Comparison of ENCODE assay signal across 15 cellular contexts in genomic region chr12:45200497-45201043, GRCh38. TPM values are rescaled to one million over a fixed set of nuclear protein-coding genes. Genes with fewer than 3 reads are reported as not detected.
DNase-seq lines count a peak whose midpoint lies in the region; ATAC-seq, FAIRE-seq and TF ChIP-seq lines count a peak whose summit lies in the region.
"Had no signal": no experiment of that assay in that cellular context is flagged by ENCODE, and none has a peak within 500 bp of the region (broad histone marks: within the 10 kb centered on the region; RNA-seq: fewer than 3 reads in every experiment).

No MANE protein-coding gene starts in this region.

- peak overlapping the region in 9 of 11 experiments; percentile 25 to 75 (median 49); a peak in 18 of 22 replicates for H3K4me2 ChIP-seq in BLaER1 treated with 17β-estradiol and CSF1 and Interleukin-3, amounts not matched to agents 10 nM and 100 nM
- H3K4me2 ChIP-seq in HepG2 (ENCODE audit: low read depth, low read length): peak overlapping the region; percentile 46

- no peaks in the 10 kb centered on the region for H3K9me3 Mint-ChIP-seq in activated naive CD4-positive, alpha-beta T cell treated with anti-CD3 and anti-CD28 coated beads, Interleukin-2, amount 50 U/mL, for 24 hours
- H3K9me3 Mint-ChIP-seq: memory B cell; T-helper 1 cell treated with Interleukin-12 subunit alpha and Interleukin-12 subunit beta and Interleukin-4 antibody, amounts not matched to agents 30 μg/mL and 1 μg/mL, for 36 hours had no signal

- no peaks in the 10 kb centered on the region for H3K27me3 ChIP-seq in BLaER1 treated with 17β-estradiol and CSF1 and Interleukin-3, amounts not matched to agents 10 nM and 100 nM
- no peaks in the 10 kb centered on the region for H3K27me3 ChIP-seq in HepG2 (ENCODE audit: control insufficient read depth in 1 of 2, insufficient read depth in 2 of 2, low read length in 2 of 2)
- H3K27me3 ChIP-seq: gastrocnemius medialis had no signal

- TF ChIP-seq RAD21 in HepG2 (CRISPR knock-in tag; IDR thresholded peaks at IDR 0.05): no peak

- POLR2A ChIA-PET in HepG2 (lab: Yijun Ruan, JAX) (interaction anchor here (1.7 kb wide), 1 partner anchor 15 kb away, joined by 5 read pairs; the partner anchor contains the start of gene ANO6), GM10248 (lab: Yijun Ruan, JAX) (no interaction called here)

- TF ChIP-seq POLR2A in HepG2 (IDR thresholded peaks at IDR 0.05; ENCODE audit: insufficient read depth in 1 of 2, low read depth in 2 of 2, low read length in 2 of 2): no peak

- in situ Hi-C loops in HepG2 (cut with HindIII; ENCODE audit: extremely low pct_ligation_motif_present, low pct_unique_long_range_greater_than_20kb): no loop called here

- no peak overlapping the region for H3K27ac Mint-ChIP-seq in activated naive CD4-positive, alpha-beta T cell treated with anti-CD3 and anti-CD28 coated beads, Interleukin-2, amount 50 U/mL, for 24 hours
- H3K27ac Mint-ChIP-seq: memory B cell; T-helper 1 cell treated with Interleukin-12 subunit alpha and Interleukin-12 subunit beta and Interleukin-4 antibody, amounts not matched to agents 30 μg/mL and 1 μg/mL, for 36 hours had no signal

- no peak for TF ChIP-seq CTCF in HepG2 (CRISPR knock-in tag; IDR thresholded peaks at IDR 0.05)
- TF ChIP-seq CTCF in GM10248 (IDR thresholded peaks at IDR 0.05; ENCODE audit: control extremely low read depth, extremely low read depth, low read depth, missing control alignments): no peak

- 54% methylated on average over 6 of the region's 7 CpGs for WGBS in HepG2 (ENCODE audit: low lambda C conversion rate)

- no peaks in the 10 kb centered on the region for H3K9me3 ChIP-seq in BLaER1 treated with 17β-estradiol and CSF1 and Interleukin-3, amounts not matched to agents 10 nM and 100 nM (replicated peaks in 1 of 11)
- no peaks in the 10 kb centered on the region for H3K9me3 ChIP-seq in KOPT-K1 (ENCODE audit: insufficient read depth, low read length, poor library complexity, severe bottlenecking)
- H3K9me3 ChIP-seq in HepG2 (ENCODE audit: low read length): no peaks in the 10 kb centered on the region
- H3K9me3 ChIP-seq: gastrocnemius medialis, psoas muscle had no signal

- peak; percentile 63 for ATAC-seq in HepG2
- no peak for ATAC-seq in GM19324 (IDR thresholded peaks at IDR 0.05; ENCODE audit: low FRiP score, unreplicated experiment)
- no peak for ATAC-seq in GM21723 (IDR thresholded peaks at IDR 0.05; ENCODE audit: unreplicated experiment)
- ATAC-seq: gastrocnemius medialis had no signal

- intact Hi-C loops in HepG2 (cut with micrococcal nuclease; ENCODE audit: unreplicated experiment): no loop called here

- H3K9ac ChIP-seq in BLaER1 treated with 17β-estradiol and CSF1 and Interleukin-3, amounts not matched to agents 10 nM and 100 nM: peak overlapping the region in 1 of 11 experiments; percentile 38; a peak in 1 of 22 replicates
- 0 out of 2 replicates have a peak overlapping the region, but pooled peaks have one; percentile 21 for H3K9ac ChIP-seq in HepG2 (ENCODE audit: insufficient read depth, low read depth, low read length)

- H4K20me1 ChIP-seq in BLaER1 treated with 17β-estradiol and CSF1 and Interleukin-3, amounts not matched to agents 10 nM and 100 nM: no peaks in the 10 kb centered on the region
- H4K20me1 ChIP-seq in HepG2 (ENCODE audit: insufficient read depth, low read length): no peaks in the 10 kb centered on the region

- H3K27me3 Mint-ChIP-seq in activated naive CD4-positive, alpha-beta T cell treated with anti-CD3 and anti-CD28 coated beads, Interleukin-2, amount 50 U/mL, for 24 hours: no peaks in the 10 kb centered on the region
- H3K27me3 Mint-ChIP-seq: memory B cell had no signal

- BruUV-seq in HepG2 (replicated peaks; lab: Mats Ljungman, UMichigan): no TSS peak

- H3K27ac ChIP-seq in BLaER1 treated with 17β-estradiol and CSF1 and Interleukin-3, amounts not matched to agents 10 nM and 100 nM: peak overlapping the region in 7 of 11 experiments; percentile 19 to 65 (median 46); a peak in 9 of 22 replicates
- peak overlapping the region; percentile 78 for H3K27ac ChIP-seq in KOPT-K1 (ENCODE audit: low read depth, low read length, poor library complexity, severe bottlenecking)
- H3K27ac ChIP-seq in HepG2 (ENCODE audit: extremely low read length, insufficient read depth, low read length): peak overlapping the region; percentile 7
- H3K27ac ChIP-seq: gastrocnemius medialis, psoas muscle had no signal

- DNase-seq in HepG2 (ENCODE audit: low spot score): peak; percentile 48
- DNase-seq in GM10248 (ENCODE audit: extremely low spot score): no peak
- no peak for DNase-seq in NCI-H187 treated with DMSO at 0.1 percent for 48 hours (lab: John Stamatoyannopoulos, UW)
- DNase-seq: cerebellar nuclear complex; gastrocnemius medialis; NCI-H82; psoas muscle; stimulated activated CD4-positive, alpha-beta T cell treated with anti-CD3 and anti-CD28 coated beads, Interleukin-4, amount 100 ng/mL, for 4 hours had no signal

- H3K4me1 Mint-ChIP-seq in activated naive CD4-positive, alpha-beta T cell treated with anti-CD3 and anti-CD28 coated beads, Interleukin-2, amount 50 U/mL, for 24 hours: peaks cover 29% of the 10 kb centered on the region

- FAIRE-seq in HepG2 (lab: Jason Lieb, UNC): no peak

- no peak overlapping the region for H3K4me3 ChIP-seq in BLaER1 treated with 17β-estradiol and CSF1 and Interleukin-3, amounts not matched to agents 10 nM and 100 nM
- peak overlapping the region in 2 of 3 experiments; percentile 5 to 20; a peak in 1 of 6 replicates for H3K4me3 ChIP-seq in HepG2 (replicated peaks in 1 of 3; ENCODE audit: insufficient read depth in 1 of 3, low read depth in 2 of 3, low read length in 3 of 3)
- H3K4me3 ChIP-seq: gastrocnemius medialis, psoas muscle had no signal

- no peak for TF ChIP-seq EP300 in HepG2 (IDR thresholded peaks at IDR 0.05; ENCODE audit: low read depth in 2 of 2, low read length in 2 of 2)
- no peak for TF ChIP-seq EP300 in HepG2 (CRISPR knock-in tag; IDR thresholded peaks at IDR 0.05; ENCODE audit: borderline replicate concordance)

- no peaks in the 10 kb centered on the region for H3K79me2 ChIP-seq in HepG2 (ENCODE audit: insufficient read depth, low read length)

- H2AFZ ChIP-seq in HepG2 (ENCODE audit: low read length): no peak overlapping the region

- no peaks in the 10 kb centered on the region for H3K36me3 ChIP-seq in BLaER1 treated with 17β-estradiol and CSF1 and Interleukin-3, amounts not matched to agents 10 nM and 100 nM
- H3K36me3 ChIP-seq in KOPT-K1 (ENCODE audit: insufficient read depth, low read length) (no peaks in the 10 kb centered on the region), HepG2 (replicated peaks in 1 of 2; ENCODE audit: control insufficient read depth in 1 of 2, insufficient read depth in 2 of 2, low read length in 2 of 2) (no peaks in the 10 kb centered on the region)
- H3K36me3 ChIP-seq: gastrocnemius medialis had no signal

- peak overlapping the region; percentile 37 for H3K4me3 Mint-ChIP-seq in activated naive CD4-positive, alpha-beta T cell treated with anti-CD3 and anti-CD28 coated beads, Interleukin-2, amount 50 U/mL, for 24 hours
- H3K4me3 Mint-ChIP-seq: memory B cell; T-helper 1 cell treated with Interleukin-12 subunit alpha and Interleukin-12 subunit beta and Interleukin-4 antibody, amounts not matched to agents 30 μg/mL and 1 μg/mL, for 36 hours had no signal

- CTCF ChIA-PET in HepG2 (lab: Yijun Ruan, JAX; ENCODE audit: low intra/inter-chr PET ratio, low total read pairs) (no interaction called here), GM10248 (lab: Yijun Ruan, JAX) (interaction anchor here (1.3 to 1.6 kb wide), 5 partner anchors 8 to 30 kb away, joined by 3 to 6 read pairs (median 4); no protein-coding TSS in a partner anchor)

- peaks cover 0 to 27% (median 17%) of the 10 kb centered on the region in 10 experiments; a peak in 16 of 20 replicates for H3K4me1 ChIP-seq in BLaER1 treated with 17β-estradiol and CSF1 and Interleukin-3, amounts not matched to agents 10 nM and 100 nM
- peaks cover 55% of the 10 kb centered on the region for H3K4me1 ChIP-seq in HepG2 (ENCODE audit: insufficient read depth, low read length)
- H3K4me1 ChIP-seq: gastrocnemius medialis had no signal

- peaks cover 1% of the 10 kb centered on the region for H3K36me3 Mint-ChIP-seq in activated naive CD4-positive, alpha-beta T cell treated with anti-CD3 and anti-CD28 coated beads, Interleukin-2, amount 50 U/mL, for 24 hours

RNA-seq across cellular contexts. Expression of gene ANO6, which starts 15.3 kb away (rescaled TPM):
- 45.8 and 57.1 TPM in 2 replicates for total RNA-seq in HepG2 (2016; rRNA removed; fragmentation: Illumina TruSeq; extraction: Trizol)
- 10.4 and 10.9 TPM in 2 replicates for total RNA-seq in HepG2 (2016; cell fraction: cytosol; rRNA removed; fragmentation: Illumina TruSeq; extraction: Trizol; ENCODE audit: low read depth)
- total RNA-seq in HepG2 (2016; cell fraction: insoluble cytoplasmic fraction; rRNA removed; fragmentation: Illumina TruSeq; extraction: Trizol): 46.6 and 56.5 TPM in 2 replicates
- 24.2 and 24.6 TPM in 2 replicates for total RNA-seq in HepG2 (2016; cell fraction: membrane; rRNA removed; fragmentation: Illumina TruSeq; extraction: Trizol)
- total RNA-seq in HepG2 (2016; cell fraction: nucleus; rRNA removed; fragmentation: Illumina TruSeq; extraction: Trizol): 64.7 and 71.5 TPM in 2 replicates
- polyA plus RNA-seq in HepG2 (2011; rRNA removed): 30.3 and 37.8 TPM in 2 replicates
- polyA plus RNA-seq in HepG2 (2011; cell fraction: cytosol; rRNA removed): 22.9 and 31.2 TPM in 2 replicates
- polyA plus RNA-seq in HepG2 (2011; cell fraction: nucleus; rRNA removed): 13.8 and 15.5 TPM in 2 replicates
- 41.1 and 43.6 TPM in 2 replicates for polyA plus RNA-seq in HepG2 (2012)
- 2.1 and 2.3 TPM in 2 replicates for polyA plus RNA-seq in HepG2 (2016; cell fraction: cytosol; fragmentation: Illumina TruSeq; extraction: Trizol; ENCODE audit: low read depth)
- polyA plus RNA-seq in HepG2 (2016; cell fraction: insoluble cytoplasmic fraction; fragmentation: Illumina TruSeq; extraction: Trizol; ENCODE audit: low read depth): 36.6 and 38.9 TPM in 2 replicates
- polyA plus RNA-seq in HepG2 (2016; cell fraction: membrane; fragmentation: Illumina TruSeq; extraction: Trizol; ENCODE audit: low read depth): 8.9 and 9.1 TPM in 2 replicates
- 48.3 and 49.0 TPM in 2 replicates for polyA plus RNA-seq in HepG2 (2016; cell fraction: nucleus; fragmentation: Illumina TruSeq; extraction: Trizol; ENCODE audit: insufficient read depth, low read depth)
- polyA minus RNA-seq in HepG2 (2011; rRNA and poly(A)+ RNA removed; ENCODE audit: low replicate concordance): 21.5 and 54.3 TPM in 2 replicates
- polyA minus RNA-seq in HepG2 (2011; cell fraction: cytosol; rRNA and poly(A)+ RNA removed): 52.1 and 54.6 TPM in 2 replicates
- polyA minus RNA-seq in HepG2 (2011; cell fraction: nucleus; rRNA and poly(A)+ RNA removed): 50.3 and 60.4 TPM in 2 replicates

Comparison
In these comparisons a context has a peak if more than half of its experiments do, and no peak if none do; other contexts are left out.
1. H3K27ac ChIP-seq: peak in every context shown above with its lines; median percentile 78 in KOPT-K1; 46 in BLaER1 treated with 17β-estradiol and CSF1 and Interleukin-3, amounts not matched to agents 10 nM and 100 nM; 7 in HepG2.
2. H3K4me3 ChIP-seq: peak in HepG2 (2 of 3); none in BLaER1 treated with 17β-estradiol and CSF1 and Interleukin-3, amounts not matched to agents 10 nM and 100 nM (0 of 10).